1 cellular context compared by ENCODE assay signal in the genomic region with DNA sequence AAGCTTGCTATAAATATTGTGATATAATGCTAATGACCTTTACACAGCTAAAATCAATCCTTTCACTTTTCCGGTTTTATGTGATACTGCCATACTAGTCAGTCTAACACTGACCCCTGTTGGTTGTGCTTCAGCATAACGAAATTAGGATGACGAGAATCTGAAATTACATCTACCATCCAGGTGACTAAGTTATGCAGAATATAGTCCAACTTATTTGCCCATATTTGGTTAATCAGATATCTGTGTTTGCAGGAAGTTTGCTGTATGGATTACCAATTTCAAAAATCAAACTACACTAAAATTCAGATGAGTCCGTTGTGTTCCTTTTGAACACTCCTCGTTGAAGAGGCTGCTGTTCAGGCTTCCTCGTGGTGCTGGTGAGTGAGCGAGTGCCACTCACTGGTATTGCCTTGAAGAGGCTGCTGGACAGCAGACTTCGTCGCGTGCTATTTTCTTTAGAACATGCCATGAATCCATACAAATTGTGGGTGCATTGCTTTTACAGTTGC.
TF ChIP-seq lines count a peak whose summit lies in the region.

No MANE protein-coding gene starts in this region.

TF ChIP-seq in K562, 482 proteins besides CTCF, POLR2A, EP300 and RAD21:
- TF ChIP-seq ZNF77 (CRISPR knock-in tag; IDR thresholded peaks at IDR 0.05) (no peak), SMC3 (conservative IDR thresholded peaks at IDR 0.05; ENCODE audit: insufficient read depth, low read depth, low read length) (peak; percentile 37; the same call in 1 of the 2 replicates), ZNF174 (CRISPR knock-in tag; IDR thresholded peaks at IDR 0.05) (no peak), HDAC2 (IDR thresholded peaks at IDR 0.05) (no peak)
- TF ChIP-seq, protein P1, sequence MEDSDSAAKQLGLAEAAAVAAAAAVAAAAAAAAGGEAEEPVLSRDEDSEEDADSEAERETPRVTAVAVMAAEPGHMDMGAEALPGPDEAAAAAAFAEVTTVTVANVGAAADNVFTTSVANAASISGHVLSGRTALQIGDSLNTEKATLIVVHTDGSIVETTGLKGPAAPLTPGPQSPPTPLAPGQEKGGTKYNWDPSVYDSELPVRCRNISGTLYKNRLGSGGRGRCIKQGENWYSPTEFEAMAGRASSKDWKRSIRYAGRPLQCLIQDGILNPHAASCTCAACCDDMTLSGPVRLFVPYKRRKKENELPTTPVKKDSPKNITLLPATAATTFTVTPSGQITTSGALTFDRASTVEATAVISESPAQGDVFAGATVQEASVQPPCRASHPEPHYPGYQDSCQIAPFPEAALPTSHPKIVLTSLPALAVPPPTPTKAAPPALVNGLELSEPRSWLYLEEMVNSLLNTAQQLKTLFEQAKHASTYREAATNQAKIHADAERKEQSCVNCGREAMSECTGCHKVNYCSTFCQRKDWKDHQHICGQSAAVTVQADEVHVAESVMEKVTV (CRISPR knock-in tag; IDR thresholded peaks at IDR 0.05), result 0 out of 2 replicates have a peak, but pooled peaks have one; percentile 50
- TF ChIP-seq, protein P2, sequence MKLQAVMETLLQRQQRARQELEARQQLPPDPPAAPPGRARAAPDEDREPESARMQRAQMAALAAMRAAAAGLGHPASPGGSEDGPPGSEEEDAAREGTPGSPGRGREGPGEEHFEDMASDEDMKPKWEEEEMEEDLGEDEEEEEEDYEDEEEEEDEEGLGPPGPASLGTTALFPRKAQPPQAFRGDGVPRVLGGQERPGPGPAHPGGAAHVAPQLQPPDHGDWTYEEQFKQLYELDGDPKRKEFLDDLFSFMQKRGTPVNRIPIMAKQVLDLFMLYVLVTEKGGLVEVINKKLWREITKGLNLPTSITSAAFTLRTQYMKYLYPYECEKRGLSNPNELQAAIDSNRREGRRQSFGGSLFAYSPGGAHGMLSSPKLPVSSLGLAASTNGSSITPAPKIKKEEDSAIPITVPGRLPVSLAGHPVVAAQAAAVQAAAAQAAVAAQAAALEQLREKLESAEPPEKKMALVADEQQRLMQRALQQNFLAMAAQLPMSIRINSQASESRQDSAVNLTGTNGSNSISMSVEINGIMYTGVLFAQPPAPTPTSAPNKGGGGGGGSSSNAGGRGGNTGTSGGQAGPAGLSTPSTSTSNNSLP (IDR thresholded peaks at IDR 0.05; ENCODE audit: borderline replicate concordance, low read depth, low read length), result peak; percentile 41; the same call in 1 of the 2 replicates
- TF ChIP-seq, protein P3, sequence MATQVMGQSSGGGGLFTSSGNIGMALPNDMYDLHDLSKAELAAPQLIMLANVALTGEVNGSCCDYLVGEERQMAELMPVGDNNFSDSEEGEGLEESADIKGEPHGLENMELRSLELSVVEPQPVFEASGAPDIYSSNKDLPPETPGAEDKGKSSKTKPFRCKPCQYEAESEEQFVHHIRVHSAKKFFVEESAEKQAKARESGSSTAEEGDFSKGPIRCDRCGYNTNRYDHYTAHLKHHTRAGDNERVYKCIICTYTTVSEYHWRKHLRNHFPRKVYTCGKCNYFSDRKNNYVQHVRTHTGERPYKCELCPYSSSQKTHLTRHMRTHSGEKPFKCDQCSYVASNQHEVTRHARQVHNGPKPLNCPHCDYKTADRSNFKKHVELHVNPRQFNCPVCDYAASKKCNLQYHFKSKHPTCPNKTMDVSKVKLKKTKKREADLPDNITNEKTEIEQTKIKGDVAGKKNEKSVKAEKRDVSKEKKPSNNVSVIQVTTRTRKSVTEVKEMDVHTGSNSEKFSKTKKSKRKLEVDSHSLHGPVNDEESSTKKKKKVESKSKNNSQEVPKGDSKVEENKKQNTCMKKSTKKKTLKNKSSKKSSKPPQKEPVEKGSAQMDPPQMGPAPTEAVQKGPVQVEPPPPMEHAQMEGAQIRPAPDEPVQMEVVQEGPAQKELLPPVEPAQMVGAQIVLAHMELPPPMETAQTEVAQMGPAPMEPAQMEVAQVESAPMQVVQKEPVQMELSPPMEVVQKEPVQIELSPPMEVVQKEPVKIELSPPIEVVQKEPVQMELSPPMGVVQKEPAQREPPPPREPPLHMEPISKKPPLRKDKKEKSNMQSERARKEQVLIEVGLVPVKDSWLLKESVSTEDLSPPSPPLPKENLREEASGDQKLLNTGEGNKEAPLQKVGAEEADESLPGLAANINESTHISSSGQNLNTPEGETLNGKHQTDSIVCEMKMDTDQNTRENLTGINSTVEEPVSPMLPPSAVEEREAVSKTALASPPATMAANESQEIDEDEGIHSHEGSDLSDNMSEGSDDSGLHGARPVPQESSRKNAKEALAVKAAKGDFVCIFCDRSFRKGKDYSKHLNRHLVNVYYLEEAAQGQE (CRISPR knock-in tag; IDR thresholded peaks at IDR 0.05; ENCODE audit: low read depth), result no peak
